ENCODE assay signal across 8 cellular contexts in genomic region chr6:34414999-34415858, GRCh38. TPM values are rescaled to one million over a fixed set of nuclear protein-coding genes. Genes with fewer than 3 reads are reported as not detected.
DNase-seq lines count a peak whose midpoint lies in the region; ATAC-seq, FAIRE-seq and TF ChIP-seq lines count a peak whose summit lies in the region.

No MANE protein-coding gene starts in this region.

- TF ChIP-seq POLR2A in testis (IDR thresholded peaks at IDR 0.05) = no peak

- intact Hi-C loops in testis (cut with DNase I; ENCODE audit: low total_unique reads) = loop anchor here (10.0 kb wide), 2 partner anchors 170 to 220 kb away; partner anchors contain the start of gene SMIM29

- TF ChIP-seq CTCF in liver (IDR thresholded peaks at IDR 0.05; ENCODE audit: low read depth, low read length, missing input control) (peak; percentile 85), testis (IDR thresholded peaks at IDR 0.05) (peak; percentile 58 to 85 (median 84))

- H3K9me3 ChIP-seq in liver (ENCODE audit: control insufficient read depth in 4 of 4, low read length in 3 of 4) (no peaks in the 10 kb centered on the region), testis (no peaks in the 10 kb centered on the region)

- peaks cover 0 to 28% (median 24%) of the 10 kb centered on the region in 4 donors for H3K36me3 ChIP-seq in liver (ENCODE audit: control insufficient read depth in 4 of 4, insufficient read depth in 3 of 4, low read depth in 1 of 4, low read length in 3 of 4)
- H3K36me3 ChIP-seq in testis (ENCODE audit: low read depth, missing control alignments) = no peaks in the 10 kb centered on the region

- peak overlapping the region; percentile 83 to 95 for H3K27ac ChIP-seq in liver (ENCODE audit: low read depth in 1 of 2, low read length in 2 of 2)
- peak overlapping the region; percentile 49 to 85 for H3K27ac ChIP-seq in testis

- peak; percentile 97 for TF ChIP-seq RAD21 in liver (IDR thresholded peaks at IDR 0.05)

- no peak overlapping the region for H3K4me3 ChIP-seq in liver (ENCODE audit: low read depth in 1 of 3, low read length in 3 of 3)
- H3K4me3 ChIP-seq in testis = no peak overlapping the region

- no peaks in the 10 kb centered on the region for H3K27me3 ChIP-seq in liver (ENCODE audit: control insufficient read depth in 4 of 4, insufficient read depth in 4 of 4, low read length in 3 of 4)
- no peaks in the 10 kb centered on the region for H3K27me3 ChIP-seq in testis

- FAIRE-seq in TTC549 (lab: Jason Lieb, UNC) = peak; percentile 80

- H3K4me1 ChIP-seq in liver (ENCODE audit: control insufficient read depth in 4 of 4, insufficient read depth in 4 of 4, low read length in 3 of 4) = peaks cover 5 to 30% (median 22%) of the 10 kb centered on the region in 4 donors
- peaks cover 10% of the 10 kb centered on the region for H3K4me1 ChIP-seq in testis

- DNase-seq in NCI-H510A treated with DMSO at 0.1 percent for 48 hours (lab: John Stamatoyannopoulos, UW) (peak; percentile 59), NCI-H510A (lab: John Stamatoyannopoulos, UW) (no peak), NCI-H1105 (lab: John Stamatoyannopoulos, UW) (peak; percentile 9), dermis microvascular lymphatic vessel endothelial cell (ENCODE audit: low read depth in 2 of 2) (peak; percentile 76 to 87), testis (peak; percentile 81)

- no peak for ATAC-seq in HG02973 (IDR thresholded peaks at IDR 0.05; ENCODE audit: unreplicated experiment)

- 31% methylated on average over 11 of the region's 11 CpGs for WGBS in liver
- WGBS in testis, 2 donors = 50 to 55% methylated on average over 11 of the region's 11 CpGs

- peak overlapping the region; percentile 23 to 84 for H3K9ac ChIP-seq in liver (ENCODE audit: low read depth in 1 of 2, low read length in 2 of 2)

TF ChIP-seq in liver, 16 proteins besides CTCF, POLR2A, EP300 and RAD21:
- TF ChIP-seq GABPA (IDR thresholded peaks at IDR 0.05 in 1 of 2, conservative IDR thresholded peaks at IDR 0.05 in 1 of 2) (peak in 1 of 2 donors; percentile 54), HNF4A (conservative IDR thresholded peaks at IDR 0.05) (peak; percentile 95 to 96), SP1 (IDR thresholded peaks at IDR 0.05) (peak; percentile 93), JUND (IDR thresholded peaks at IDR 0.05) (peak; percentile 83 to 89), NR2F2 (IDR thresholded peaks at IDR 0.05) (no peak), YY1 (IDR thresholded peaks at IDR 0.05) (peak; percentile 84), MAX (IDR thresholded peaks at IDR 0.05) (peak; percentile 89), EGR1 (IDR thresholded peaks at IDR 0.05; ENCODE audit: low read depth in 2 of 2) (peak in 1 of 2 donors; percentile 33), HNF4G (IDR thresholded peaks at IDR 0.05) (peak; percentile 95), TAF1 (conservative IDR thresholded peaks at IDR 0.05) (no peak), RXRA (IDR thresholded peaks at IDR 0.05) (peak; percentile 82 to 87), FOXA2 (IDR thresholded peaks at IDR 0.05) (peak; percentile 50), FOXA1 (IDR thresholded peaks at IDR 0.05) (peak; percentile 77)
- TF ChIP-seq, protein P1, sequence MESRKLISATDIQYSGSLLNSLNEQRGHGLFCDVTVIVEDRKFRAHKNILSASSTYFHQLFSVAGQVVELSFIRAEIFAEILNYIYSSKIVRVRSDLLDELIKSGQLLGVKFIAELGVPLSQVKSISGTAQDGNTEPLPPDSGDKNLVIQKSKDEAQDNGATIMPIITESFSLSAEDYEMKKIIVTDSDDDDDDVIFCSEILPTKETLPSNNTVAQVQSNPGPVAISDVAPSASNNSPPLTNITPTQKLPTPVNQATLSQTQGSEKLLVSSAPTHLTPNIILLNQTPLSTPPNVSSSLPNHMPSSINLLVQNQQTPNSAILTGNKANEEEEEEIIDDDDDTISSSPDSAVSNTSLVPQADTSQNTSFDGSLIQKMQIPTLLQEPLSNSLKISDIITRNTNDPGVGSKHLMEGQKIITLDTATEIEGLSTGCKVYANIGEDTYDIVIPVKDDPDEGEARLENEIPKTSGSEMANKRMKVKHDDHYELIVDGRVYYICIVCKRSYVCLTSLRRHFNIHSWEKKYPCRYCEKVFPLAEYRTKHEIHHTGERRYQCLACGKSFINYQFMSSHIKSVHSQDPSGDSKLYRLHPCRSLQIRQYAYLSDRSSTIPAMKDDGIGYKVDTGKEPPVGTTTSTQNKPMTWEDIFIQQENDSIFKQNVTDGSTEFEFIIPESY (IDR thresholded peaks at IDR 0.05) = peak; percentile 70
- TF ChIP-seq, protein P2, sequence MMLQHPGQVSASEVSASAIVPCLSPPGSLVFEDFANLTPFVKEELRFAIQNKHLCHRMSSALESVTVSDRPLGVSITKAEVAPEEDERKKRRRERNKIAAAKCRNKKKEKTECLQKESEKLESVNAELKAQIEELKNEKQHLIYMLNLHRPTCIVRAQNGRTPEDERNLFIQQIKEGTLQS (IDR thresholded peaks at IDR 0.05) = peak; percentile 76
- TF ChIP-seq, protein P3, sequence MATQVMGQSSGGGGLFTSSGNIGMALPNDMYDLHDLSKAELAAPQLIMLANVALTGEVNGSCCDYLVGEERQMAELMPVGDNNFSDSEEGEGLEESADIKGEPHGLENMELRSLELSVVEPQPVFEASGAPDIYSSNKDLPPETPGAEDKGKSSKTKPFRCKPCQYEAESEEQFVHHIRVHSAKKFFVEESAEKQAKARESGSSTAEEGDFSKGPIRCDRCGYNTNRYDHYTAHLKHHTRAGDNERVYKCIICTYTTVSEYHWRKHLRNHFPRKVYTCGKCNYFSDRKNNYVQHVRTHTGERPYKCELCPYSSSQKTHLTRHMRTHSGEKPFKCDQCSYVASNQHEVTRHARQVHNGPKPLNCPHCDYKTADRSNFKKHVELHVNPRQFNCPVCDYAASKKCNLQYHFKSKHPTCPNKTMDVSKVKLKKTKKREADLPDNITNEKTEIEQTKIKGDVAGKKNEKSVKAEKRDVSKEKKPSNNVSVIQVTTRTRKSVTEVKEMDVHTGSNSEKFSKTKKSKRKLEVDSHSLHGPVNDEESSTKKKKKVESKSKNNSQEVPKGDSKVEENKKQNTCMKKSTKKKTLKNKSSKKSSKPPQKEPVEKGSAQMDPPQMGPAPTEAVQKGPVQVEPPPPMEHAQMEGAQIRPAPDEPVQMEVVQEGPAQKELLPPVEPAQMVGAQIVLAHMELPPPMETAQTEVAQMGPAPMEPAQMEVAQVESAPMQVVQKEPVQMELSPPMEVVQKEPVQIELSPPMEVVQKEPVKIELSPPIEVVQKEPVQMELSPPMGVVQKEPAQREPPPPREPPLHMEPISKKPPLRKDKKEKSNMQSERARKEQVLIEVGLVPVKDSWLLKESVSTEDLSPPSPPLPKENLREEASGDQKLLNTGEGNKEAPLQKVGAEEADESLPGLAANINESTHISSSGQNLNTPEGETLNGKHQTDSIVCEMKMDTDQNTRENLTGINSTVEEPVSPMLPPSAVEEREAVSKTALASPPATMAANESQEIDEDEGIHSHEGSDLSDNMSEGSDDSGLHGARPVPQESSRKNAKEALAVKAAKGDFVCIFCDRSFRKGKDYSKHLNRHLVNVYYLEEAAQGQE (IDR thresholded peaks at IDR 0.05) = peak; percentile 87
TF ChIP-seq in liver: peak in this region for 14.

RNA-seq across cellular contexts. Expression of gene RPS10, which starts 10.6 kb away (rescaled TPM):
- total RNA-seq in dermis microvascular lymphatic vessel endothelial cell = 1,291 and 1,536 TPM in 2 replicates
- total RNA-seq in liver = 100 to 1,000 TPM; 744 to 970 TPM
- 100 to 1,000 TPM; 294 to 920 TPM for polyA plus RNA-seq in liver
- total RNA-seq in testis = 1,000 to 10,000 TPM in 1 of 2 donors, 100 to 1,000 TPM in 1; 926 to 1,691 TPM
- 1,309 TPM for polyA plus RNA-seq in testis (ENCODE audit: insufficient read depth, low read depth, low replicate concordance)

RNA-seq across cellular contexts. Expression of gene NUDT3, which starts 22.8 kb away (rescaled TPM):
- 24.3 and 25.0 TPM in 2 replicates for total RNA-seq in dermis microvascular lymphatic vessel endothelial cell
- total RNA-seq in liver = 10 to 100 TPM; 11.3 to 20.2 TPM
- polyA plus RNA-seq in liver = 1 to 10 TPM; 3.2 to 7.6 TPM
- 10 to 100 TPM; 24.0 to 28.3 TPM for total RNA-seq in testis
- polyA plus RNA-seq in testis (ENCODE audit: insufficient read depth, low read depth, low replicate concordance) = 18.7 TPM

RNA-seq across cellular contexts. Expression of gene PACSIN1, which starts 50.6 kb away (rescaled TPM):
- total RNA-seq in dermis microvascular lymphatic vessel endothelial cell (not detected in 2 replicates), liver (under 1 TPM; 0.14 to 0.17 TPM), testis (1 to 10 TPM; 2.5 to 3.1 TPM)
- polyA plus RNA-seq in liver (under 1 TPM; 0.03 to 0.17 TPM), testis (ENCODE audit: insufficient read depth, low read depth, low replicate concordance) (2.1 TPM)
